Comparison of ENCODE assay signal across 8 cellular contexts in the genomic region with DNA sequence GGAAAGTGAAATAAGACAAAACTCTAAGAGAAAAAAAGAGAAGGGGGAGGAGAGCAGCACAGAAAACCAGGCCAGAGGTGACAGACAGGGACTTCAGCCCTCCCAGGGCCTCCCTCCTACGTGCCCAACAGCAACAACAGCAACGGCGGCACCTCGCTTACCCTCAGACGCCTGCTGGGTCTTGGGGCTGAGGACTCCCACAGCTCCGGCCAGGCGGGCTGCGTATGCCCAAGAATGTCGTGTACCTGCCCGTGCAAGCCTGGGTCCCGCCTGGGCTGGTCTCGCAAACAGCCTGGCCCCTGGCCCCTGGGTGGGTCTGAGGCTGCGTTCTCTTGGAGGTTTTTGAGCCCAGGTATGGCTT. TPM values are rescaled to one million over a fixed set of nuclear protein-coding genes. Genes with fewer than 3 reads are reported as not detected.
DNase-seq lines count a peak whose midpoint lies in the region; ATAC-seq and TF ChIP-seq lines count a peak whose summit lies in the region.

No MANE protein-coding gene starts in this region.

- peaks cover 8% of the 10 kb centered on the region for H3K36me3 Mint-ChIP-seq in activated CD8-positive, alpha-beta T cell treated with anti-CD3 and anti-CD28 coated beads for 36 hours (ENCODE audit: low read depth)

- peaks cover 39% of the 10 kb centered on the region for H3K4me1 ChIP-seq in osteoblast (ENCODE audit: insufficient read depth, low read length)

- H3K36me3 ChIP-seq in osteoblast (ENCODE audit: insufficient read depth, low read length), result peaks cover 9% of the 10 kb centered on the region

- peak overlapping the region; percentile 92 for H3K4me3 Mint-ChIP-seq in activated CD8-positive, alpha-beta T cell treated with anti-CD3 and anti-CD28 coated beads for 36 hours

- peak overlapping the region; percentile 71 for H3K4me3 ChIP-seq in epithelial cell of proximal tubule (ENCODE audit: low read depth, low read length)
- H3K4me3 ChIP-seq in osteoblast (ENCODE audit: insufficient read depth, low read length), result peak overlapping the region; percentile 85

- H3K79me2 ChIP-seq in osteoblast (ENCODE audit: insufficient read depth, low read length), result peaks cover 88% of the 10 kb centered on the region

- H3K9me3 ChIP-seq in osteoblast (ENCODE audit: low read depth, low read length), result no peaks in the 10 kb centered on the region

- CTCF ChIA-PET in activated CD8-positive, alpha-beta T cell treated with anti-CD3 and anti-CD28 coated beads for 36 hours (lab: Charles Lee), result interaction anchor here (1.3 to 5.7 kb wide), 3 partner anchors 72 to 101 kb away, joined by 4 to 99 read pairs (median 74); partner anchors contain the start of genes ATG16L2 and STARD10

- no peaks in the 10 kb centered on the region for H3K9me3 Mint-ChIP-seq in activated CD8-positive, alpha-beta T cell treated with anti-CD3 and anti-CD28 coated beads for 36 hours

- H3K27ac Mint-ChIP-seq in activated CD8-positive, alpha-beta T cell treated with anti-CD3 and anti-CD28 coated beads for 36 hours, result peak overlapping the region; percentile 95

- DNase-seq in Right ventricle myocardium inferior (ENCODE audit: missing footprints) (peak; percentile 73), cardiac septum (ENCODE audit: low spot score) (no peak), epithelial cell of proximal tubule (ENCODE audit: low read depth) (no peak), osteoblast (ENCODE audit: insufficient read length, low spot score, missing footprints) (peak; percentile 83), HuH-7 (ENCODE audit: low spot score) (no peak), superior temporal gyrus (ENCODE audit: extremely low spot score) (no peak)
- peak; percentile 69 for DNase-seq in activated CD8-positive, alpha-beta T cell treated with anti-CD3 and anti-CD28 coated beads for 36 hours

- peaks cover 47% of the 10 kb centered on the region for H3K4me1 Mint-ChIP-seq in activated CD8-positive, alpha-beta T cell treated with anti-CD3 and anti-CD28 coated beads for 36 hours (ENCODE audit: low read depth)

- intact Hi-C loops in Right ventricle myocardium inferior (cut with DNase I) (loop anchor here (5.0 to 10.0 kb wide), 2 partner anchors 456 to 523 kb away; no protein-coding TSS in a partner anchor), cardiac septum (cut with DNase I) (loop anchor here (5.0 kb wide), 1 partner anchor 456 kb away; no protein-coding TSS in a partner anchor)
- intact Hi-C loops in activated CD8-positive, alpha-beta T cell treated with anti-CD3 and anti-CD28 coated beads for 36 hours (cut with micrococcal nuclease), result no loop called here

- H4K20me1 ChIP-seq in osteoblast (ENCODE audit: insufficient read depth, low read length), result peaks cover 45% of the 10 kb centered on the region

- peak overlapping the region; percentile 78 for H3K27ac ChIP-seq in osteoblast (ENCODE audit: low read depth, low read length)

- TF ChIP-seq CTCF in activated CD8-positive, alpha-beta T cell treated with anti-CD3 and anti-CD28 coated beads for 36 hours (IDR thresholded peaks at IDR 0.05), result no peak
- TF ChIP-seq CTCF in epithelial cell of proximal tubule (conservative IDR thresholded peaks at IDR 0.05; ENCODE audit: low read depth, low read length) (no peak), osteoblast (IDR thresholded peaks at IDR 0.05; ENCODE audit: extremely low read depth, low read depth, low read length) (no peak)

- H3K27me3 Mint-ChIP-seq in activated CD8-positive, alpha-beta T cell treated with anti-CD3 and anti-CD28 coated beads for 36 hours, result no peaks in the 10 kb centered on the region

- POLR2A ChIA-PET in activated CD8-positive, alpha-beta T cell treated with anti-CD3 and anti-CD28 coated beads for 36 hours (lab: Charles Lee), result interaction anchor here (1.4 to 4.3 kb wide), 4 partner anchors 9 to 92 kb away, joined by 5 to 43 read pairs (median 6); partner anchors contain the start of genes ATG16L2 and STARD10

- ATAC-seq in Right ventricle myocardium inferior, result peak; percentile 9
- peak; percentile 32 for ATAC-seq in activated CD8-positive, alpha-beta T cell treated with anti-CD3 and anti-CD28 coated beads for 36 hours
- no peak for ATAC-seq in HG03025 (IDR thresholded peaks at IDR 0.05; ENCODE audit: low FRiP score, unreplicated experiment)

- H2AFZ ChIP-seq in osteoblast (ENCODE audit: low read length), result peak overlapping the region; percentile 95

- H3K4me2 ChIP-seq in osteoblast (ENCODE audit: insufficient read depth, low read length), result peak overlapping the region; percentile 100

- no peaks in the 10 kb centered on the region for H3K27me3 ChIP-seq in osteoblast (ENCODE audit: insufficient read depth, low read length)

RNA-seq across cellular contexts. Expression of gene ARAP1, which starts 30.5 kb away (rescaled TPM):
- total RNA-seq in Right ventricle myocardium inferior (55.2 TPM), cardiac septum (46.3 TPM), epithelial cell of proximal tubule (56.2 and 60.2 TPM in 2 replicates), osteoblast (91.6 and 95.2 TPM in 2 replicates)
- total RNA-seq in activated CD8-positive, alpha-beta T cell treated with anti-CD3 and anti-CD28 coated beads for 36 hours, result 10 to 100 TPM; 77.7 to 91.5 TPM

RNA-seq across cellular contexts. Expression of gene PDE2A, which starts 47.4 kb away (rescaled TPM):
- total RNA-seq in Right ventricle myocardium inferior (41.2 TPM), cardiac septum (28.8 TPM), epithelial cell of proximal tubule (0.36 and 0.69 TPM in 2 replicates), osteoblast (0.36 and 0.59 TPM in 2 replicates)
- total RNA-seq in activated CD8-positive, alpha-beta T cell treated with anti-CD3 and anti-CD28 coated beads for 36 hours, result under 1 TPM; 0.14 to 0.72 TPM

Comparison
In these comparisons a context has a peak if more than half of its experiments do, and no peak if none do; other contexts are left out.
1. DNase-seq: peak in Right ventricle myocardium inferior (single experiment), activated CD8-positive, alpha-beta T cell treated with anti-CD3 and anti-CD28 coated beads for 36 hours (single experiment) and osteoblast (single experiment); none in cardiac septum (single experiment), epithelial cell of proximal tubule (single experiment), HuH-7 (single experiment) and superior temporal gyrus (single experiment).
2. RNA of gene PDE2A, which starts 47.4 kb away (total RNA-seq): 41.2 TPM in Right ventricle myocardium inferior (single experiment) and 28.8 TPM in cardiac septum (single experiment); 0.14 to 0.72 TPM in activated CD8-positive, alpha-beta T cell treated with anti-CD3 and anti-CD28 coated beads for 36 hours, 0.36 to 0.69 TPM in epithelial cell of proximal tubule and 0.36 to 0.59 TPM in osteoblast; every median in the first group is over 10 times any median in the second.